24 cellular contexts compared by ENCODE assay signal in genomic region chr18:27277554-27277953, GRCh38.
"Had no signal": no experiment of that assay in that cellular context is flagged by ENCODE, and none has a peak within 500 bp of the region (broad histone marks: within the 10 kb centered on the region; RNA-seq: fewer than 3 reads in every experiment).

No MANE protein-coding gene starts in this region.

- H3K9me3 Mint-ChIP-seq: mesothelial cell of epicardium, type B pancreatic cell had no signal

- H3K4me1 Mint-ChIP-seq: mesothelial cell of epicardium; naive B cell; nephron progenitor cell; stimulated activated memory B cell treated with anti-CD40 and anti-IgM and Interleukin-4, amounts not matched to agents 10 μg/mL and 1 μg/mL and 100 μg/mL, for 72 hours; stimulated activated naive CD8-positive, alpha-beta T cell treated with anti-CD3 and anti-CD28 coated beads, Interleukin-15, amount 100 ng/mL, for 72 hours had no signal

- H3K27me3 Mint-ChIP-seq: naive B cell; progenitor cell of endocrine pancreas; stimulated activated memory B cell treated with anti-CD40 and anti-IgM and Interleukin-4, amounts not matched to agents 10 μg/mL and 1 μg/mL and 100 μg/mL, for 72 hours; stimulated activated naive CD8-positive, alpha-beta T cell treated with anti-CD3 and anti-CD28 coated beads, Interleukin-15, amount 100 ng/mL, for 72 hours; type B pancreatic cell had no signal

- H3K27me3 ChIP-seq: ovary, right atrium auricular region, right lobe of liver, tibial nerve, uterus had no signal

- H3K36me3 Mint-ChIP-seq: immature natural killer cell; mesothelial cell of epicardium; naive B cell; natural killer cell; stimulated activated memory B cell treated with anti-CD40 and anti-IgM and Interleukin-4, amounts not matched to agents 10 μg/mL and 1 μg/mL and 100 μg/mL, for 72 hours; type B pancreatic cell had no signal

- H3K4me3 ChIP-seq: left ventricle myocardium inferior, lung, ovary, right atrium auricular region, right lobe of liver, smooth muscle cell, tibial nerve, uterus had no signal

- H3K4me3 Mint-ChIP-seq: immature natural killer cell; mesothelial cell of epicardium; naive B cell; natural killer cell; nephron progenitor cell; stimulated activated memory B cell treated with anti-CD40 and anti-IgM and Interleukin-4, amounts not matched to agents 10 μg/mL and 1 μg/mL and 100 μg/mL, for 72 hours; stimulated activated naive CD8-positive, alpha-beta T cell treated with anti-CD3 and anti-CD28 coated beads, Interleukin-15, amount 100 ng/mL, for 72 hours; type B pancreatic cell had no signal

- H3K27ac ChIP-seq: left ventricle myocardium inferior, ovary, right atrium auricular region, right lobe of liver, tibial nerve, uterus had no signal

- H3K9me3 ChIP-seq: left ventricle myocardium inferior, ovary, right atrium auricular region, right lobe of liver, tibial nerve, uterus had no signal

- H3K27ac Mint-ChIP-seq: immature natural killer cell; mesothelial cell of epicardium; naive B cell; natural killer cell; nephron progenitor cell; progenitor cell of endocrine pancreas; stimulated activated memory B cell treated with anti-CD40 and anti-IgM and Interleukin-4, amounts not matched to agents 10 μg/mL and 1 μg/mL and 100 μg/mL, for 72 hours; stimulated activated naive CD8-positive, alpha-beta T cell treated with anti-CD3 and anti-CD28 coated beads, Interleukin-15, amount 100 ng/mL, for 72 hours; type B pancreatic cell had no signal

- H3K36me3 ChIP-seq: left ventricle myocardium inferior, ovary, right atrium auricular region, right lobe of liver, tibial nerve, uterus had no signal

- DNase-seq: immature natural killer cell; islet precursor cell; left ventricle myocardium inferior; naive B cell; natural killer cell; nephron progenitor cell; ovary; right lobe of liver; stimulated activated CD4-positive, alpha-beta T cell treated with anti-CD3 and anti-CD28 coated beads, Interleukin-1b, Interleukin-23, amount 100 ng/mL, for 48 hours; stimulated activated CD4-positive, alpha-beta T cell treated with anti-CD3 and anti-CD28 coated beads, Interleukin-2, amount 100 ng/mL, for 48 hours; stimulated activated CD4-positive, alpha-beta T cell treated with anti-CD3 and anti-CD28 coated beads, Interleukin-4, amount 100 ng/mL, for 4 hours; stimulated activated CD8-positive, alpha-beta memory T cell treated with anti-CD3 and anti-CD28 coated beads, Interleukin-4, amount 100 ng/mL, for 48 hours; stimulated activated naive CD4-positive, alpha-beta T cell treated with Interleukin-2 at 50 U/mL for 16 hours; stimulated activated naive CD8-positive, alpha-beta T cell treated with anti-CD3 and anti-CD28 coated beads, Interleukin-15, amount 100 ng/mL, for 72 hours; substantia nigra; uterus had no signal
